In the genomic region with DNA sequence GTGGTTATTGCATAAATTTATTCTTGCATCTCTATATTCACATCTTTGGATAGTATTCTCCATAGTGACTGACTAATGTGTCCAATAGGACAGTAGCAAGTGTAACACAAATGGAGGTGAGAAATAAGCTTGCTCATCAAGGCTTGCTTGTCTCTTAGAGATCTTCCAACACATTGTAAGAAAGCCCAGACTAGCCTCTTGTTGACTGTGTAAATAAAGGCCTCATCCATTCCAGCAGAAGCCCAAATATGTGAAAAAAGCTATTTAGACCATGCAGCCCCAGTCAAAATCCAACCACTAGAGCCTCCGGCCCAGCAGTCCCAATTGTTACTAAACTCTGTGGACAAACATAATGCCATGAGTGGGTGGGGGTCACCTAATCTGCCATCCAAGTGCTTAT, we compare ENCODE assay signal across 17 cellular contexts. TPM values are rescaled to one million over a fixed set of nuclear protein-coding genes. Genes with fewer than 3 reads are reported as not detected.
DNase-seq lines count a peak whose midpoint lies in the region; ATAC-seq and TF ChIP-seq lines count a peak whose summit lies in the region.
"Had no signal": no experiment of that assay in that cellular context is flagged by ENCODE, and none has a peak within 500 bp of the region (broad histone marks: within the 10 kb centered on the region; RNA-seq: fewer than 3 reads in every experiment).

No MANE protein-coding gene starts in this region.

- ATAC-seq in natural killer cell (no peak), HG02852 (IDR thresholded peaks at IDR 0.05; ENCODE audit: unreplicated experiment) (no peak)
- no peak for ATAC-seq in natural killer cell treated with Interleukin-12 subunit alpha and Interleukin-12 subunit beta and Interleukin-15 and Interleukin-18, amount 100 ng/mL, for 72 hours
- ATAC-seq: GM12878 had no signal

- WGBS in hepatocyte (ENCODE audit: low lambda C conversion rate, missing lambda C conversion rate), result 91% methylated on average over 1 of the region's 1 CpG

- H3K4me3 ChIP-seq in hepatocyte, result no peak overlapping the region
- H3K4me3 ChIP-seq: GM12878, GM23248 had no signal

- H3K4me1 ChIP-seq in hepatocyte (ENCODE audit: insufficient read depth), result peaks cover 6% of the 10 kb centered on the region

- DNase-seq in natural killer cell (no peak), cerebellum (ENCODE audit: low spot score) (no peak), hepatocyte (ENCODE audit: low spot score) (no peak)
- no peak for DNase-seq in natural killer cell treated with Interleukin-12 subunit alpha and Interleukin-12 subunit beta and Interleukin-15 and Interleukin-18, amount 100 ng/mL, for 72 hours (ENCODE audit: low spot score)
- DNase-seq: C1 segment of cervical spinal cord; CD8-positive, alpha-beta memory T cell; DMS 273 treated with DMSO at 0.1 percent for 48 hours; DMS79; EL; GDM1; GM23248; H7; HCEC 1CT had no signal

- no peaks in the 10 kb centered on the region for H4K20me1 ChIP-seq in hepatocyte (ENCODE audit: insufficient read depth, poor library complexity, severe bottlenecking)

- H3K36me3 Mint-ChIP-seq in natural killer cell, result peaks cover 17% of the 10 kb centered on the region
- peaks cover 42% of the 10 kb centered on the region for H3K36me3 Mint-ChIP-seq in natural killer cell treated with Interleukin-12 subunit alpha and Interleukin-12 subunit beta and Interleukin-15 and Interleukin-18, amount 100 ng/mL, for 72 hours
- peaks cover 81% of the 10 kb centered on the region for H3K36me3 Mint-ChIP-seq in nephron (ENCODE audit: low read depth)

- TF ChIP-seq CTCF in natural killer cell (IDR thresholded peaks at IDR 0.05) (no peak), VCaP (conservative IDR thresholded peaks at IDR 0.05) (no peak), nephron (IDR thresholded peaks at IDR 0.05; ENCODE audit: unreplicated experiment in 3 of 3) (no peak), hepatocyte (IDR thresholded peaks at IDR 0.05; ENCODE audit: poor library complexity) (no peak)

- no peaks in the 10 kb centered on the region for H3K27me3 ChIP-seq in hepatocyte

- H3K4me3 Mint-ChIP-seq in natural killer cell, result peak overlapping the region; percentile 58
- no peak overlapping the region for H3K4me3 Mint-ChIP-seq in natural killer cell treated with Interleukin-12 subunit alpha and Interleukin-12 subunit beta and Interleukin-15 and Interleukin-18, amount 100 ng/mL, for 72 hours
- peak overlapping the region; percentile 15 to 69 (median 22) for H3K4me3 Mint-ChIP-seq in nephron

- peaks cover 6% of the 10 kb centered on the region for H3K9me3 ChIP-seq in hepatocyte (ENCODE audit: low read depth)

- no peak overlapping the region for H2AFZ ChIP-seq in hepatocyte
- H2AFZ ChIP-seq: GM23248 had no signal

- no peaks in the 10 kb centered on the region for H3K27me3 Mint-ChIP-seq in natural killer cell (ENCODE audit: low read depth in 2 of 2)
- H3K27me3 Mint-ChIP-seq in natural killer cell treated with Interleukin-12 subunit alpha and Interleukin-12 subunit beta and Interleukin-15 and Interleukin-18, amount 100 ng/mL, for 72 hours, result no peaks in the 10 kb centered on the region
- no peaks in the 10 kb centered on the region for H3K27me3 Mint-ChIP-seq in nephron (ENCODE audit: low read depth)
- H3K27me3 Mint-ChIP-seq: CD8-positive, alpha-beta memory T cell had no signal

- H3K36me3 ChIP-seq in hepatocyte (replicated peaks; ENCODE audit: insufficient read depth, low read depth), result no peaks in the 10 kb centered on the region

- H3K4me1 Mint-ChIP-seq in natural killer cell (peaks cover 16 to 17% of the 10 kb centered on the region in 2 donors), nephron (peaks cover 10% of the 10 kb centered on the region)
- peaks cover 19 to 22% of the 10 kb centered on the region in 2 donors for H3K4me1 Mint-ChIP-seq in natural killer cell treated with Interleukin-12 subunit alpha and Interleukin-12 subunit beta and Interleukin-15 and Interleukin-18, amount 100 ng/mL, for 72 hours (ENCODE audit: low read depth in 2 of 2)

- H3K27ac ChIP-seq in VCaP (peak overlapping the region; percentile 38), hepatocyte (no peak overlapping the region)
- H3K27ac ChIP-seq: GM23248 had no signal

- H3K27ac Mint-ChIP-seq in natural killer cell, result no peak overlapping the region
- H3K27ac Mint-ChIP-seq in natural killer cell treated with Interleukin-12 subunit alpha and Interleukin-12 subunit beta and Interleukin-15 and Interleukin-18, amount 100 ng/mL, for 72 hours, result no peak overlapping the region
- H3K27ac Mint-ChIP-seq in nephron, result no peak overlapping the region

- intact Hi-C loops in natural killer cell (cut with micrococcal nuclease), result no loop called here

- H3K9me3 Mint-ChIP-seq in natural killer cell (peaks cover 0 to 7% of the 10 kb centered on the region in 2 donors), nephron (peaks cover 54% of the 10 kb centered on the region)
- peaks cover 4% of the 10 kb centered on the region for H3K9me3 Mint-ChIP-seq in natural killer cell treated with Interleukin-12 subunit alpha and Interleukin-12 subunit beta and Interleukin-15 and Interleukin-18, amount 100 ng/mL, for 72 hours

- peaks cover 23% of the 10 kb centered on the region for H3K79me2 ChIP-seq in hepatocyte

- H3K9me2 ChIP-seq in hepatocyte (replicated peaks; ENCODE audit: insufficient read depth), result no peaks in the 10 kb centered on the region

- H3K4me2 ChIP-seq in hepatocyte, result no peak overlapping the region

RNA-seq across cellular contexts. Expression of a gene that starts 2.7 kb away (rescaled TPM):
- total RNA-seq in natural killer cell, result 10 to 100 TPM; 15.4 to 26.3 (median 19.9) TPM
- 10 to 100 TPM in 1 of 2 donors, 1 to 10 TPM in 1; 6.8 to 12.9 TPM for total RNA-seq in natural killer cell treated with Interleukin-12 subunit alpha and Interleukin-12 subunit beta and Interleukin-15 and Interleukin-18, amount 100 ng/mL, for 72 hours
- 21.1 TPM for total RNA-seq in cerebellum
- 11.6 and 17.6 TPM in 2 replicates for total RNA-seq in hepatocyte
- polyA plus RNA-seq in hepatocyte, result 3.4 and 4.9 TPM in 2 replicates

RNA-seq across cellular contexts. Expression of a gene that starts 17.5 kb away (rescaled TPM):
- total RNA-seq in natural killer cell (1 to 10 TPM; 4.3 to 9.2 (median 5.7) TPM), cerebellum (18.5 TPM), hepatocyte (10.7 and 10.8 TPM in 2 replicates)
- 10 to 100 TPM in 1 of 2 donors, 1 to 10 TPM in 1; 7.2 to 14.7 TPM for total RNA-seq in natural killer cell treated with Interleukin-12 subunit alpha and Interleukin-12 subunit beta and Interleukin-15 and Interleukin-18, amount 100 ng/mL, for 72 hours
- 4.2 and 5.5 TPM in 2 replicates for polyA plus RNA-seq in hepatocyte

RNA-seq across cellular contexts. Expression of a gene that starts 24.0 kb away (rescaled TPM):
- total RNA-seq in natural killer cell, result 10 to 100 TPM; 32.3 to 46.9 (median 36.6) TPM
- 10 to 100 TPM in 1 of 2 donors, 1 to 10 TPM in 1; 9.4 to 16.9 TPM for total RNA-seq in natural killer cell treated with Interleukin-12 subunit alpha and Interleukin-12 subunit beta and Interleukin-15 and Interleukin-18, amount 100 ng/mL, for 72 hours
- total RNA-seq in cerebellum, result 16.6 TPM
- 3.5 and 4.3 TPM in 2 replicates for total RNA-seq in hepatocyte
- polyA plus RNA-seq in hepatocyte, result 3.1 and 5.0 TPM in 2 replicates

RNA-seq across cellular contexts. Expression of a gene that starts 38.0 kb away (rescaled TPM):
- total RNA-seq in natural killer cell (10 to 100 TPM; 19.7 to 33.7 (median 32.4) TPM), cerebellum (25.4 TPM), hepatocyte (7.4 and 10.1 TPM in 2 replicates)
- total RNA-seq in natural killer cell treated with Interleukin-12 subunit alpha and Interleukin-12 subunit beta and Interleukin-15 and Interleukin-18, amount 100 ng/mL, for 72 hours, result 10 to 100 TPM; 14.6 to 22.5 TPM
- 3.4 and 4.8 TPM in 2 replicates for polyA plus RNA-seq in hepatocyte
